ENCODE assay signal across 7 cellular contexts in genomic region chr22:24156146-24156914, GRCh38. TPM values are rescaled to one million over a fixed set of nuclear protein-coding genes. Genes with fewer than 3 reads are reported as not detected.
DNase-seq lines count a peak whose midpoint lies in the region; ATAC-seq and TF ChIP-seq lines count a peak whose summit lies in the region.

No MANE protein-coding gene starts in this region.

- H3K36me3 ChIP-seq in SU-DHL-6 (ENCODE audit: low read length), result no peaks in the 10 kb centered on the region
- H3K36me3 ChIP-seq in adrenal gland (replicated peaks in 1 of 2), result no peaks in the 10 kb centered on the region
- H3K36me3 ChIP-seq in iPS DF 6.9 (ENCODE audit: control insufficient read depth, insufficient read depth, low read length), result no peaks in the 10 kb centered on the region
- H3K36me3 ChIP-seq in smooth muscle cell (ENCODE audit: low read depth), result no peaks in the 10 kb centered on the region

- H3K27me3 ChIP-seq in SU-DHL-6 (ENCODE audit: low read length), result no peaks in the 10 kb centered on the region
- H3K27me3 ChIP-seq in adrenal gland, result no peaks in the 10 kb centered on the region
- H3K27me3 ChIP-seq in iPS DF 6.9 (ENCODE audit: control insufficient read depth, insufficient read depth, low read length), result no peaks in the 10 kb centered on the region
- no peaks in the 10 kb centered on the region for H3K27me3 ChIP-seq in smooth muscle cell (ENCODE audit: low read depth)

- no peak for TF ChIP-seq CTCF in SU-DHL-6 (IDR thresholded peaks at IDR 0.05; ENCODE audit: insufficient read depth, low read length, poor library complexity, severe bottlenecking)
- TF ChIP-seq CTCF in adrenal gland (IDR thresholded peaks at IDR 0.05), result no peak
- TF ChIP-seq CTCF in smooth muscle cell (IDR thresholded peaks at IDR 0.05; ENCODE audit: borderline replicate concordance, insufficient read depth, poor library complexity, severe bottlenecking), result no peak

- peak overlapping the region; percentile 84 for H2AFZ ChIP-seq in SU-DHL-6 (ENCODE audit: low read depth, low read length, severe bottlenecking)
- no peak overlapping the region for H2AFZ ChIP-seq in smooth muscle cell (ENCODE audit: low read depth)

- H3K4me3 ChIP-seq in SU-DHL-6 (ENCODE audit: insufficient read depth, low read length, poor library complexity, severe bottlenecking), result peak overlapping the region; percentile 88
- H3K4me3 ChIP-seq in adrenal gland, result peak overlapping the region; percentile 2 to 87 (median 54)
- H3K4me3 ChIP-seq in iPS DF 6.9 (ENCODE audit: low read length), result peak overlapping the region; percentile 39; the same call in 1 of the 2 replicates
- peak overlapping the region; percentile 75 for H3K4me3 ChIP-seq in smooth muscle cell

- H4K20me1 ChIP-seq in SU-DHL-6 (ENCODE audit: low read depth, low read length) (no peaks in the 10 kb centered on the region), smooth muscle cell (ENCODE audit: low read depth) (peaks cover 99% of the 10 kb centered on the region)

- no peaks in the 10 kb centered on the region for H3K79me2 ChIP-seq in SU-DHL-6 (ENCODE audit: insufficient read depth, low read length)
- no peaks in the 10 kb centered on the region for H3K79me2 ChIP-seq in smooth muscle cell (ENCODE audit: low read depth)

- DNase-seq in adrenal gland (peak in 1 of 7 donors; percentile 43), iPS DF 6.9 (ENCODE audit: low read depth, low spot score) (no peak), smooth muscle cell (lab: John Stamatoyannopoulos, UW; ENCODE audit: unreplicated experiment) (peak; percentile 35), cortex of kidney (lab: John Stamatoyannopoulos, UW) (no peak)

- intact Hi-C loops in adrenal gland (cut with DNase I), result no loop called here

- H3K4me1 ChIP-seq in adrenal gland (replicated peaks in 1 of 2) (peaks cover 11 to 28% of the 10 kb centered on the region in 2 donors), iPS DF 6.9 (ENCODE audit: control insufficient read depth, insufficient read depth, low read length) (peaks cover 8% of the 10 kb centered on the region; the same call in 1 of the 2 replicates), smooth muscle cell (ENCODE audit: low read depth) (peaks cover 16% of the 10 kb centered on the region)

- 0% methylated on average over 1 to 77 of the region's 77 CpGs for WGBS in adrenal gland, 4 donors
- WGBS in iPS DF 6.9 (ENCODE audit: insufficient coverage, insufficient read length), result no CpG with 5 or more reads among the region's 77 CpGs
- WGBS in smooth muscle cell (ENCODE audit: low lambda C conversion rate), result under 1% methylated on average over 73 of the region's 77 CpGs

- H3F3A ChIP-seq in SU-DHL-6 (ENCODE audit: insufficient read depth) (0 out of 2 replicates have a peak, but pooled peaks cover 5% of the 10 kb centered on the region), smooth muscle cell (ENCODE audit: low read depth) (peaks cover 5% of the 10 kb centered on the region)

- H3K9me2 ChIP-seq in SU-DHL-6 (replicated peaks; ENCODE audit: insufficient read depth, low read length), result no peaks in the 10 kb centered on the region

- TF ChIP-seq POLR2A in adrenal gland (IDR thresholded peaks at IDR 0.05), result no peak

- peak overlapping the region; percentile 73 for H3K27ac ChIP-seq in SU-DHL-6 (ENCODE audit: low read depth, low read length)
- H3K27ac ChIP-seq in adrenal gland, result peak overlapping the region in 4 of 5 donors; percentile 24 to 85 (median 48)
- H3K27ac ChIP-seq in iPS DF 6.9 (ENCODE audit: low read length), result no peak overlapping the region
- H3K27ac ChIP-seq in smooth muscle cell (ENCODE audit: low read depth), result no peak overlapping the region

- peak; percentile 13 for ATAC-seq in GM18873 (IDR thresholded peaks at IDR 0.05; ENCODE audit: low FRiP score, unreplicated experiment)
- ATAC-seq in HG03025 (IDR thresholded peaks at IDR 0.05; ENCODE audit: low FRiP score, unreplicated experiment), result peak; percentile 20

- H3K4me2 ChIP-seq in SU-DHL-6 (ENCODE audit: low read depth, low read length, poor library complexity, severe bottlenecking) (peak overlapping the region; percentile 97), smooth muscle cell (peak overlapping the region; percentile 98)

- H3K9me3 ChIP-seq in SU-DHL-6 (ENCODE audit: insufficient read depth, low read length) (no peaks in the 10 kb centered on the region), adrenal gland (replicated peaks in 1 of 3) (no peaks in the 10 kb centered on the region), iPS DF 6.9 (ENCODE audit: control insufficient read depth, insufficient read depth, low read length) (no peaks in the 10 kb centered on the region), smooth muscle cell (replicated peaks; ENCODE audit: low read depth) (no peaks in the 10 kb centered on the region)

- peak overlapping the region; percentile 72 for H3K9ac ChIP-seq in SU-DHL-6 (ENCODE audit: low read length)
- H3K9ac ChIP-seq in smooth muscle cell (ENCODE audit: low read depth), result peak overlapping the region; percentile 35

RNA-seq across cellular contexts. Expression of gene SUSD2, which starts 25.0 kb away (rescaled TPM):
- total RNA-seq in adrenal gland, result 10 to 100 TPM in 5 of 8 donors, 1 to 10 TPM in 3; 3.0 to 62.7 (median 22.3) TPM
- 10 to 100 TPM in 2 of 3 donors, 1 to 10 TPM in 1; 3.2 to 30.8 (median 23.2) TPM for polyA plus RNA-seq in adrenal gland
- 1.1 and 1.5 TPM in 2 replicates for total RNA-seq in smooth muscle cell
- polyA plus RNA-seq in smooth muscle cell, result 0.24 and 1.2 TPM in 2 replicates

Comparison
In these comparisons a context has a peak if more than half of its experiments do, and no peak if none do; other contexts are left out.
1. H3K27ac ChIP-seq: peak in SU-DHL-6 (single experiment) and adrenal gland (4 of 5); none in iPS DF 6.9 (single experiment) and smooth muscle cell (single experiment).
2. Peak in every context shown above with its lines, with median percentiles within 50 percentile points of each other: H3K4me3 ChIP-seq.